Comparison of ENCODE assay signal across 8 cellular contexts in genomic region chr6:26659360-26660095, GRCh38. TPM values are rescaled to one million over a fixed set of nuclear protein-coding genes. Genes with fewer than 3 reads are reported as not detected.
A peak's percentile ranks its signal among the peaks of the same experiment; 100 is the strongest.
DNase-seq lines count a peak whose midpoint lies in the region; ATAC-seq, FAIRE-seq and TF ChIP-seq lines count a peak whose summit lies in the region.
"Not testable (repeated sequence)": the region's sequence is repeated elsewhere in the genome, so short reads cannot be mapped to it uniquely, and the experiment has no call there.

A gene with protein sequence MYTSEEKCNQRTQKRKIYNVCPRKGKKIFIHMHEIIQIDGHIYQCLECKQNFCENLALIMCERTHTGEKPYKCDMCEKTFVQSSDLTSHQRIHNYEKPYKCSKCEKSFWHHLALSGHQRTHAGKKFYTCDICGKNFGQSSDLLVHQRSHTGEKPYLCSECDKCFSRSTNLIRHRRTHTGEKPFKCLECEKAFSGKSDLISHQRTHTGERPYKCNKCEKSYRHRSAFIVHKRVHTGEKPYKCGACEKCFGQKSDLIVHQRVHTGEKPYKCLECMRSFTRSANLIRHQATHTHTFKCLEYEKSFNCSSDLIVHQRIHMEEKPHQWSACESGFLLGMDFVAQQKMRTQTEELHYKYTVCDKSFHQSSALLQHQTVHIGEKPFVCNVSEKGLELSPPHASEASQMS (minus strand): TSS chr6:26659746. CDS start chr6:26638553, 21,193 bp downstream.

- not testable (repeated sequence) for H3K9me3 ChIP-seq in keratinocyte (ENCODE audit: control insufficient read depth, low read depth, low read length)

- DNase-seq in AG09319 (ENCODE audit: extremely low read depth, low read depth), result peak; percentile 77
- DNase-seq in NCI-H446 treated with DMSO at 0.1 percent for 48 hours (lab: John Stamatoyannopoulos, UW), result peak; percentile 91
- peak; percentile 92 for DNase-seq in activated CD4-positive, CD25-positive, alpha-beta regulatory T cell treated with anti-CD3 and anti-CD28 coated beads, Interleukin-2, amount 50 U/mL, for 72 hours
- DNase-seq in cerebellum (ENCODE audit: low spot score), result peak; percentile 95
- DNase-seq in keratinocyte (ENCODE audit: low read depth, low spot score), result peak; percentile 35
- DNase-seq in stimulated activated CD4-positive, alpha-beta T cell treated with anti-CD3 and anti-CD28 coated beads, Interleukin-15, amount 100 ng/mL, for 1 hour (ENCODE audit: low read depth in 1 of 2, low spot score in 1 of 2), result peak; percentile 76 to 79

- not testable (repeated sequence) for TF ChIP-seq CTCF in AG09319 (IDR thresholded peaks at IDR 0.05; ENCODE audit: low read depth, low read length); keratinocyte (optimal IDR thresholded peaks at IDR 0.05 in 1 of 3, IDR thresholded peaks at IDR 0.05 in 1 of 3, conservative IDR thresholded peaks at IDR 0.05 in 1 of 3; ENCODE audit: extremely low read depth in 1 of 3, insufficient read depth in 2 of 3, low read length in 3 of 3)

- peaks cover 20% of the 10 kb centered on the region for H3K79me2 ChIP-seq in keratinocyte (ENCODE audit: control insufficient read depth, insufficient read depth, low read length)

- H3K36me3 ChIP-seq in keratinocyte (ENCODE audit: control insufficient read depth in 2 of 2, extremely low read depth in 1 of 2, insufficient read depth in 2 of 2, low read length in 2 of 2), result not testable (repeated sequence)

- dilution Hi-C loops in keratinocyte (cut with MboI; ENCODE audit: extremely low pct_ligation_motif_present, low sequenced_read_pairs), result not testable (repeated sequence)

- peak within 1 kb of the TSS; percentile 55 for H3K27ac ChIP-seq in keratinocyte (ENCODE audit: control insufficient read depth, insufficient read depth, low read length)

- ATAC-seq in GM19035 (IDR thresholded peaks at IDR 0.05; ENCODE audit: unreplicated experiment), result peak; percentile 98
- ATAC-seq in HG03354 (IDR thresholded peaks at IDR 0.05; ENCODE audit: poor library complexity, severe bottlenecking, unreplicated experiment), result peak; percentile 99

- peak within 1 kb of the TSS; percentile 63 for H2AFZ ChIP-seq in keratinocyte (ENCODE audit: control insufficient read depth, low read length)

- not testable (repeated sequence) for H3K4me1 ChIP-seq in keratinocyte (ENCODE audit: control insufficient read depth, extremely low read depth, insufficient read depth, low read length)

- FAIRE-seq in keratinocyte (lab: Jason Lieb, UNC), result not testable (repeated sequence)

- not testable (repeated sequence) for H3K9me1 ChIP-seq in keratinocyte (ENCODE audit: control insufficient read depth, extremely low read depth, insufficient read depth, low read length)

- H3K27me3 ChIP-seq in keratinocyte (ENCODE audit: control insufficient read depth, extremely low read depth, insufficient read depth, low read length), result not testable (repeated sequence)

- not testable (repeated sequence) for H4K20me1 ChIP-seq in keratinocyte (ENCODE audit: control insufficient read depth, extremely low read depth, insufficient read depth, low read length)

- H3K9ac ChIP-seq in keratinocyte (ENCODE audit: control insufficient read depth, extremely low read depth, insufficient read depth, low read length), result peak within 1 kb of the TSS; percentile 75

- peak within 1 kb of the TSS; percentile 85 for H3K4me2 ChIP-seq in keratinocyte (ENCODE audit: control insufficient read depth, extremely low read depth, insufficient read depth, low read depth, low read length)

- peak within 1 kb of the TSS; percentile 67 to 73 (median 71) for H3K4me3 ChIP-seq in keratinocyte (ENCODE audit: control insufficient read depth in 2 of 3, extremely low read depth in 1 of 3, insufficient read depth in 2 of 3, low read depth in 1 of 3, low read length in 3 of 3)

RNA-seq across cellular contexts. Expression of the gene that starts here (rescaled TPM):
- 31.5 TPM for total RNA-seq in cerebellum
- 4.6 to 7.7 TPM (median 6.5 TPM) in 3 replicates for polyA plus RNA-seq in keratinocyte
- polyA plus RNA-seq in keratinocyte (2011; ENCODE audit: low read depth), result 11.3 TPM
- 2.6 and 5.6 TPM in 2 replicates for polyA plus RNA-seq in keratinocyte (2011; cell fraction: cytosol; rRNA removed)
- 8.7 and 11.0 TPM in 2 replicates for polyA plus RNA-seq in keratinocyte (2011; cell fraction: nucleus; rRNA removed)
- 4.9 and 6.4 TPM in 2 replicates for polyA plus RNA-seq in keratinocyte (2012; ENCODE audit: low replicate concordance)
- 5.4 to 7.2 TPM (median 7.0 TPM) in 3 replicates for polyA minus RNA-seq in keratinocyte
- polyA minus RNA-seq in keratinocyte (2011; cell fraction: cytosol; rRNA and poly(A)+ RNA removed), result 4.4 TPM
- polyA minus RNA-seq in keratinocyte (2011; cell fraction: nucleus; rRNA and poly(A)+ RNA removed), result 5.2 and 8.5 TPM in 2 replicates

Comparison
In these comparisons a context has a peak if more than half of its experiments do, and no peak if none do; other contexts are left out.
1. Peak in every context shown above with its lines: DNase-seq, ATAC-seq, H3K4me3 ChIP-seq and H3K27ac ChIP-seq.
2. DNase-seq: peak in every context shown above with its lines; median percentile 95 in cerebellum; 92 in activated CD4-positive, CD25-positive, alpha-beta regulatory T cell treated with anti-CD3 and anti-CD28 coated beads, Interleukin-2, amount 50 U/mL, for 72 hours; 91 in NCI-H446 treated with DMSO at 0.1 percent for 48 hours; 78 in stimulated activated CD4-positive, alpha-beta T cell treated with anti-CD3 and anti-CD28 coated beads, Interleukin-15, amount 100 ng/mL, for 1 hour; 77 in AG09319; 35 in keratinocyte.